20 cellular contexts compared by ENCODE assay signal in the genomic region with DNA sequence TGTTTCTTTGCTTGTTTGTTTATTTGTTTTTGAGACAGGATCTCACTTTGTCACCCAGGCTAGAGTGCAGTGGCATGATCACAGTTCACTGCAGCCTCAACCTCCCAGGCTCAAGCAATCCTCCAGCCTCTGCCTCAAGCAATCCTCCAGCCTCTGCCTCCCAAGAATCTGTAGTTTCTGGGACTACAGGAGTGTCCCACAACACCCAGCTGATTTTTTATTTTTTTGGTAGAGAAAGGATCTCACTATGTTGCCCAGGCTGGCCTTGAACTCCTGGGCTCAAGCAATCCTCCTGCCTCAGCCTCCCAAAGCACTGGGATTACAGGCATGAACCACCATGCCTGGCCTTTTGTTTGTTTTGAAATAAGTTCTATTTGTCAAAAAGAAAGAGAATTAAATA. TPM values are rescaled to one million over a fixed set of nuclear protein-coding genes. Genes with fewer than 3 reads are reported as not detected.
"Had no signal": no experiment of that assay in that cellular context is flagged by ENCODE, and none has a peak within 500 bp of the region (broad histone marks: within the 10 kb centered on the region; RNA-seq: fewer than 3 reads in every experiment).

No MANE protein-coding gene starts in this region.

RNA-seq across cellular contexts. Expression of a gene that starts 10.0 kb away (rescaled TPM):
- total RNA-seq: activated naive CD4-positive, alpha-beta T cell treated with anti-CD3 and anti-CD28 coated beads for 36 hours; activated naive CD4-positive, alpha-beta T cell treated with anti-CD3 and anti-CD28 coated beads, Interleukin-2, amount 50 U/mL, for 72 hours; activated naive CD8-positive, alpha-beta T cell treated with anti-CD3 and anti-CD28 coated beads for 36 hours; activated naive CD8-positive, alpha-beta T cell treated with anti-CD3 and anti-CD28 coated beads, Interleukin-2, amount 10 ng/mL, durations not matched to agents 7 days and 5 days; activated T-cell treated with anti-CD3 and anti-CD28 coated beads, Interleukin-2, amount 50 U/mL, for 4 hours; activated T-cell treated with anti-CD3 and anti-CD28 coated beads, Interleukin-2, amount 50 U/mL, for 72 hours; activated T-helper 1 cell treated with anti-CD3 and anti-CD28 coated beads, Interleukin-12 subunit alpha, Interleukin-12 subunit beta, Interleukin-2, Interleukin-4 antibody, amounts not matched to agents 30 ng/mL and 10 ng/mL and 1 ng/mL, durations not matched to agents 14 hours and 24 hours and 36 hours; activated T-helper 17 cell treated with anti-CD3 and anti-CD28 coated beads, Interleukin-2, amount 50 U/mL, for 72 hours; activated T-helper 2 cell treated with anti-CD3 and anti-CD28 coated beads, Interferon-gamma antibody, Interleukin-2, Interleukin-4, amounts not matched to agents 10 μg/mL and 5 μg/mL and 100 μg/mL, durations not matched to agents 14 hours and 24 hours and 36 hours; aorta; ascending aorta; astrocyte; breast epithelium; bronchial epithelial cell; cardiac muscle cell; cardiac septum; cerebellum; chondrocyte had no signal
- polyA plus RNA-seq: adrenal gland, aorta, cardiac muscle cell had no signal

RNA-seq across cellular contexts. Expression of a gene that starts 21.4 kb away (rescaled TPM):
- total RNA-seq: activated naive CD4-positive, alpha-beta T cell treated with anti-CD3 and anti-CD28 coated beads for 36 hours; activated naive CD4-positive, alpha-beta T cell treated with anti-CD3 and anti-CD28 coated beads, Interleukin-2, amount 50 U/mL, for 72 hours; activated naive CD8-positive, alpha-beta T cell treated with anti-CD3 and anti-CD28 coated beads for 36 hours; activated naive CD8-positive, alpha-beta T cell treated with anti-CD3 and anti-CD28 coated beads, Interleukin-2, amount 10 ng/mL, durations not matched to agents 7 days and 5 days; activated T-cell treated with anti-CD3 and anti-CD28 coated beads, Interleukin-2, amount 50 U/mL, for 4 hours; activated T-cell treated with anti-CD3 and anti-CD28 coated beads, Interleukin-2, amount 50 U/mL, for 72 hours; activated T-helper 1 cell treated with anti-CD3 and anti-CD28 coated beads, Interleukin-12 subunit alpha, Interleukin-12 subunit beta, Interleukin-2, Interleukin-4 antibody, amounts not matched to agents 30 ng/mL and 10 ng/mL and 1 ng/mL, durations not matched to agents 14 hours and 24 hours and 36 hours; activated T-helper 17 cell treated with anti-CD3 and anti-CD28 coated beads, Interleukin-2, amount 50 U/mL, for 72 hours; activated T-helper 2 cell treated with anti-CD3 and anti-CD28 coated beads, Interferon-gamma antibody, Interleukin-2, Interleukin-4, amounts not matched to agents 10 μg/mL and 5 μg/mL and 100 μg/mL, durations not matched to agents 14 hours and 24 hours and 36 hours; adrenal gland; aorta; astrocyte; body of pancreas; bronchial epithelial cell; cardiac septum; chondrocyte had no signal

RNA-seq across cellular contexts. Expression of a gene that starts 28.0 kb away (rescaled TPM):
- total RNA-seq: activated naive CD4-positive, alpha-beta T cell treated with anti-CD3 and anti-CD28 coated beads for 36 hours; activated naive CD4-positive, alpha-beta T cell treated with anti-CD3 and anti-CD28 coated beads, Interleukin-2, amount 50 U/mL, for 72 hours; activated naive CD8-positive, alpha-beta T cell treated with anti-CD3 and anti-CD28 coated beads for 36 hours; activated naive CD8-positive, alpha-beta T cell treated with anti-CD3 and anti-CD28 coated beads, Interleukin-2, amount 10 ng/mL, durations not matched to agents 7 days and 5 days; activated T-cell treated with anti-CD3 and anti-CD28 coated beads, Interleukin-2, amount 50 U/mL, for 72 hours; activated T-helper 1 cell treated with anti-CD3 and anti-CD28 coated beads, Interleukin-12 subunit alpha, Interleukin-12 subunit beta, Interleukin-2, Interleukin-4 antibody, amounts not matched to agents 30 ng/mL and 10 ng/mL and 1 ng/mL, durations not matched to agents 14 hours and 24 hours and 36 hours; activated T-helper 17 cell treated with anti-CD3 and anti-CD28 coated beads, Interleukin-2, amount 50 U/mL, for 72 hours; activated T-helper 2 cell treated with anti-CD3 and anti-CD28 coated beads, Interferon-gamma antibody, Interleukin-2, Interleukin-4, amounts not matched to agents 10 μg/mL and 5 μg/mL and 100 μg/mL, durations not matched to agents 14 hours and 24 hours and 36 hours; aorta; astrocyte; breast epithelium; bronchial epithelial cell; cardiac septum; cerebellum; chondrocyte had no signal
